ENCODE assay signal across 8 cellular contexts in the genomic region with DNA sequence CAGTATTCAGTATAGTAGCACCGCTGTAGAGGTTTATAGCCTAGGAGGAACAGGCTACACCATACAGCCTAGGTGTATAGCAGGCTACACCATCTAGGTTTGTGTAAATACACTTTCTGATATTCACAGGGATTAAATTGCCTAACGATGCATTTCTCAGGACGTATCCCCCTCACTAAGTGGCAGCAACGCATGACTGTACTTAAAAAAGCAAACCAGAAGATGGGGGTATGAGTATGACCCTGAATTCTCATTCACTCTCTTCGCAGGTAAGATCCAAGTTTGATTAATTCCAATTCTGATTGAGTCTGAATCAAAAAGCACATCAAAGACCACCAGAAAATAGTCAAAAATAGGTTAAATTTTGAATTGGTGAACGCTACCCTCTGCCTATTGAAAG. TPM values are rescaled to one million over a fixed set of nuclear protein-coding genes. Genes with fewer than 3 reads are reported as not detected.
DNase-seq lines count a peak whose midpoint lies in the region; ATAC-seq and TF ChIP-seq lines count a peak whose summit lies in the region.

No MANE protein-coding gene starts in this region.

- peak overlapping the region; percentile 97 for H3K9ac ChIP-seq in Loucy (ENCODE audit: low read depth, low read length, poor library complexity, severe bottlenecking)

- no peak overlapping the region for H2AFZ ChIP-seq in Loucy (ENCODE audit: low read length)

- no peak for TF ChIP-seq CTCF in Loucy (conservative IDR thresholded peaks at IDR 0.05; ENCODE audit: low read length)
- no peak for TF ChIP-seq CTCF in chondrocyte (IDR thresholded peaks at IDR 0.05)
- TF ChIP-seq CTCF in nephron (IDR thresholded peaks at IDR 0.05; ENCODE audit: unreplicated experiment in 3 of 3) = no peak

- no peaks in the 10 kb centered on the region for H3K9me3 ChIP-seq in CD4-positive, CD25-positive, alpha-beta regulatory T cell (ENCODE audit: control insufficient read depth in 2 of 2, low read length in 2 of 2)
- no peaks in the 10 kb centered on the region for H3K9me3 ChIP-seq in Loucy (ENCODE audit: insufficient read depth, low read depth, low read length)

- peaks cover 39% of the 10 kb centered on the region for H3K79me2 ChIP-seq in Loucy (ENCODE audit: insufficient read depth, low read length)

- peak overlapping the region; percentile 58 to 97 (median 95) for H3K27ac Mint-ChIP-seq in CD4-positive, CD25-positive, alpha-beta regulatory T cell
- H3K27ac Mint-ChIP-seq in chondrocyte (ENCODE audit: unreplicated experiment) (peak overlapping the region; percentile 99), nephron (peak overlapping the region; percentile 90 to 98 (median 96))

- ATAC-seq in CD4-positive, CD25-positive, alpha-beta regulatory T cell (ENCODE audit: low read depth in 2 of 2) = no peak
- no peak for ATAC-seq in GM18861 (IDR thresholded peaks at IDR 0.05; ENCODE audit: unreplicated experiment)

- H3K4me1 Mint-ChIP-seq in CD4-positive, CD25-positive, alpha-beta regulatory T cell = peaks cover 28 to 56% (median 34%) of the 10 kb centered on the region in 4 donors
- H3K4me1 Mint-ChIP-seq in chondrocyte (ENCODE audit: low read depth) (peaks cover 31% of the 10 kb centered on the region), nephron (peaks cover 21% of the 10 kb centered on the region)

- peaks cover 7% of the 10 kb centered on the region for H4K20me1 ChIP-seq in Loucy (ENCODE audit: insufficient read depth, low read length, poor library complexity, severe bottlenecking)

- H3K27me3 Mint-ChIP-seq in CD4-positive, CD25-positive, alpha-beta regulatory T cell = peaks cover 13% of the 10 kb centered on the region
- H3K27me3 Mint-ChIP-seq in chondrocyte (ENCODE audit: low read depth) (peaks cover 5% of the 10 kb centered on the region), nephron (ENCODE audit: low read depth) (no peaks in the 10 kb centered on the region)

- peaks cover 20% of the 10 kb centered on the region for H3K4me1 ChIP-seq in CD4-positive, CD25-positive, alpha-beta regulatory T cell (ENCODE audit: control insufficient read depth, insufficient read depth, low read length, poor library complexity, severe bottlenecking)
- peaks cover 36% of the 10 kb centered on the region for H3K4me1 ChIP-seq in Loucy (ENCODE audit: insufficient read depth, low read length, poor library complexity, severe bottlenecking)

- DNase-seq in CD4-positive, CD25-positive, alpha-beta regulatory T cell = no peak
- DNase-seq in chondrocyte (ENCODE audit: low spot score) (no peak), ecto neural progenitor cell (ENCODE audit: low spot score) (no peak), D341Med (ENCODE audit: low spot score) (no peak), mesenteric fat pad (ENCODE audit: low spot score) (no peak)

- peak overlapping the region; percentile 96 to 98 (median 98) for H3K4me3 Mint-ChIP-seq in CD4-positive, CD25-positive, alpha-beta regulatory T cell
- H3K4me3 Mint-ChIP-seq in chondrocyte (ENCODE audit: unreplicated experiment) = peak overlapping the region; percentile 93
- peak overlapping the region; percentile 94 to 98 (median 96) for H3K4me3 Mint-ChIP-seq in nephron

- peaks cover 20% of the 10 kb centered on the region for H3K36me3 ChIP-seq in CD4-positive, CD25-positive, alpha-beta regulatory T cell (ENCODE audit: control insufficient read depth, insufficient read depth, low read length)
- peaks cover 13% of the 10 kb centered on the region; the same call in 1 of the 2 replicates for H3K36me3 ChIP-seq in Loucy (ENCODE audit: insufficient read depth, low read length)

- H3K9me3 Mint-ChIP-seq in CD4-positive, CD25-positive, alpha-beta regulatory T cell = peaks cover 0 to 2% (median 0%) of the 10 kb centered on the region in 7 donors
- H3K9me3 Mint-ChIP-seq in chondrocyte (ENCODE audit: low read depth) = peaks cover 14% of the 10 kb centered on the region
- H3K9me3 Mint-ChIP-seq in nephron = peaks cover 19% of the 10 kb centered on the region

- H3K4me2 ChIP-seq in Loucy (ENCODE audit: low read depth, low read length, poor library complexity, severe bottlenecking) = peak overlapping the region; percentile 98

- H3K4me3 ChIP-seq in CD4-positive, CD25-positive, alpha-beta regulatory T cell (ENCODE audit: low read depth, low read length) = peak overlapping the region; percentile 96
- H3K4me3 ChIP-seq in Loucy (ENCODE audit: low read length, poor library complexity, severe bottlenecking) = peak overlapping the region; percentile 99

- H3K9me2 ChIP-seq in Loucy (replicated peaks; ENCODE audit: low read depth, low read length) = no peaks in the 10 kb centered on the region

- H3K36me3 Mint-ChIP-seq in CD4-positive, CD25-positive, alpha-beta regulatory T cell = peaks cover 21% of the 10 kb centered on the region
- H3K36me3 Mint-ChIP-seq in chondrocyte (ENCODE audit: low read depth) (peaks cover 13% of the 10 kb centered on the region), nephron (ENCODE audit: low read depth) (peaks cover 18% of the 10 kb centered on the region)

- peak overlapping the region; percentile 76 for H3K27ac ChIP-seq in CD4-positive, CD25-positive, alpha-beta regulatory T cell (ENCODE audit: insufficient read depth, low read length, poor library complexity, severe bottlenecking)

- H3F3A ChIP-seq in Loucy (ENCODE audit: low read depth) = no peaks in the 10 kb centered on the region

- no peaks in the 10 kb centered on the region for H3K27me3 ChIP-seq in CD4-positive, CD25-positive, alpha-beta regulatory T cell (ENCODE audit: control insufficient read depth, insufficient read depth, low read length)
- H3K27me3 ChIP-seq in Loucy (ENCODE audit: insufficient read depth, low read length, poor library complexity, severe bottlenecking) = no peaks in the 10 kb centered on the region

RNA-seq across cellular contexts. Expression of gene ORC5, which starts 1.0 kb away (rescaled TPM):
- 16.7 TPM for total RNA-seq in CD4-positive, CD25-positive, alpha-beta regulatory T cell
- polyA plus RNA-seq in CD4-positive, CD25-positive, alpha-beta regulatory T cell = 10 to 100 TPM; 19.4 to 30.0 (median 29.1) TPM
- total RNA-seq in chondrocyte = 12.0 to 14.3 TPM (median 14.2 TPM) in 3 replicates
- total RNA-seq in mesenteric fat pad = 12.8 TPM
